8 cellular contexts compared by ENCODE assay signal in genomic region chr17:48074322-48075054, GRCh38. TPM values are rescaled to one million over a fixed set of nuclear protein-coding genes. Genes with fewer than 3 reads are reported as not detected.
A peak's percentile ranks its signal among the peaks of the same experiment; 100 is the strongest.
DNase-seq lines count a peak whose midpoint lies in the region; ATAC-seq, FAIRE-seq and TF ChIP-seq lines count a peak whose summit lies in the region.

No MANE protein-coding gene starts in this region.

- ATAC-seq in GM19324 (IDR thresholded peaks at IDR 0.05; ENCODE audit: low FRiP score, unreplicated experiment), result no peak

- H3K36me3 ChIP-seq in kidney (ENCODE audit: control insufficient read depth in 1 of 2, insufficient read depth in 2 of 2, low read length in 2 of 2), result peaks cover 0 to 9% of the 10 kb centered on the region in 2 donors

- no peak overlapping the region for H3K4me3 Mint-ChIP-seq in MCF 10A (ENCODE audit: unreplicated experiment)

- peaks cover 76% of the 10 kb centered on the region for H3K36me3 Mint-ChIP-seq in MCF 10A (ENCODE audit: insufficient read depth, unreplicated experiment)

- DNase-seq in NCI-H1417 (lab: John Stamatoyannopoulos, UW) (peak; percentile 35 to 81 (median 72)), NCI-H1417 treated with DMSO at 0.1 percent for 48 hours (lab: John Stamatoyannopoulos, UW) (no peak), NCI-H1694 treated with DMSO at 0.1 percent for 48 hours (lab: John Stamatoyannopoulos, UW) (peak; percentile 67), MCF 10A (ENCODE audit: unreplicated experiment) (peak; percentile 83), kidney (no peak)
- DNase-seq in stimulated activated CD4-positive, alpha-beta T cell treated with anti-CD3 and anti-CD28 coated beads, Interleukin-1b, Interleukin-23, amount 100 ng/mL, for 4 hours (ENCODE audit: low read depth in 2 of 2), result peak; percentile 53 to 71

- intact Hi-C loops in MCF 10A (cut with micrococcal nuclease) (loop anchor here (1.0 kb wide), 2 partner anchors 26 to 48 kb away; partner anchors contain the start of gene NFE2L1), kidney (cut with DNase I) (no loop called here)

- FAIRE-seq in kidney (lab: Jason Lieb, UNC), result no peak

- H3K9me3 Mint-ChIP-seq in MCF 10A (ENCODE audit: unreplicated experiment), result no peaks in the 10 kb centered on the region

- H3K27ac ChIP-seq in VCaP, result no peak overlapping the region
- peak overlapping the region; percentile 44 to 56 for H3K27ac ChIP-seq in kidney (ENCODE audit: low read depth in 2 of 2, low read length in 2 of 2)

- peaks cover 8 to 27% of the 10 kb centered on the region in 2 donors for H3K4me1 ChIP-seq in kidney (ENCODE audit: control insufficient read depth in 1 of 2, insufficient read depth in 1 of 2, low read depth in 1 of 2, low read length in 2 of 2)

- TF ChIP-seq CTCF in VCaP (conservative IDR thresholded peaks at IDR 0.05) (peak; percentile 90), MCF 10A (IDR thresholded peaks at IDR 0.05; ENCODE audit: unreplicated experiment) (peak; percentile 54), kidney (IDR thresholded peaks at IDR 0.05; ENCODE audit: borderline replicate concordance, extremely low read depth, insufficient read depth) (peak; percentile 86)

- BruUV-seq in MCF 10A (replicated peaks; lab: Mats Ljungman, UMichigan), result no TSS peak

- POLR2A ChIA-PET in MCF 10A (lab: Yijun Ruan, JAX), result interaction anchor here (0.6 to 6.8 kb wide), 11 partner anchors 9 to 551 kb away, joined by 3 to 83 read pairs (median 6); partner anchors contain the start of gene NFE2L1

- H3K27ac Mint-ChIP-seq in MCF 10A (ENCODE audit: low read depth, unreplicated experiment), result peak overlapping the region; percentile 42

- no peaks in the 10 kb centered on the region for H3K27me3 Mint-ChIP-seq in MCF 10A (ENCODE audit: insufficient read depth, unreplicated experiment)

- H3K4me3 ChIP-seq in kidney (ENCODE audit: low read length in 2 of 2), result peak overlapping the region in 1 of 2 donors; percentile 5

- CTCF ChIA-PET in MCF 10A (lab: Yijun Ruan, JAX), result interaction anchor here (0.6 to 16.0 kb wide), 18 partner anchors 8 to 959 kb away, joined by 3 to 202 read pairs (median 5); partner anchors contain the start of gene NFE2L1

- peak overlapping the region in 1 of 2 donors; percentile 27 for H3K9ac ChIP-seq in kidney (ENCODE audit: low read length in 2 of 2)

- peaks cover 9% of the 10 kb centered on the region for H3K4me1 Mint-ChIP-seq in MCF 10A (ENCODE audit: insufficient read depth, unreplicated experiment)

- H3K9me3 ChIP-seq in kidney (ENCODE audit: control insufficient read depth in 1 of 2, low read length in 2 of 2), result no peaks in the 10 kb centered on the region

RNA-seq across cellular contexts. Expression of gene NFE2L1, which starts 26.3 kb away (rescaled TPM):
- total RNA-seq in MCF 10A (2022), result 235 and 315 TPM in 2 replicates
- total RNA-seq in kidney, result 254 TPM
- polyA plus RNA-seq in kidney (ENCODE audit: insufficient read depth, low read depth, low replicate concordance), result 146 TPM

RNA-seq across cellular contexts. Expression of gene CBX1, which starts 26.8 kb away (rescaled TPM):
- 77.3 and 81.2 TPM in 2 replicates for total RNA-seq in MCF 10A (2022)
- total RNA-seq in kidney, result 40.2 TPM
- 37.8 TPM for polyA plus RNA-seq in kidney (ENCODE audit: insufficient read depth, low read depth, low replicate concordance)

RNA-seq across cellular contexts. Expression of gene SNX11, which starts 33.1 kb away (rescaled TPM):
- 21.7 and 24.2 TPM in 2 replicates for total RNA-seq in MCF 10A (2022)
- total RNA-seq in kidney, result 25.3 TPM
- 22.4 TPM for polyA plus RNA-seq in kidney (ENCODE audit: insufficient read depth, low read depth, low replicate concordance)

RNA-seq across cellular contexts. Expression of gene COPZ2, which starts 36.9 kb away (rescaled TPM):
- total RNA-seq in MCF 10A (2022) (2.5 TPM in 1 of 2 replicates, not detected in the other), kidney (24.9 TPM)
- 38.2 TPM for polyA plus RNA-seq in kidney (ENCODE audit: insufficient read depth, low read depth, low replicate concordance)

Comparison
In these comparisons a context has a peak if more than half of its experiments do, and no peak if none do; other contexts are left out.
1. DNase-seq: peak in NCI-H1417 (3 of 3), NCI-H1694 treated with DMSO at 0.1 percent for 48 hours (single experiment), MCF 10A (single experiment) and stimulated activated CD4-positive, alpha-beta T cell treated with anti-CD3 and anti-CD28 coated beads, Interleukin-1b, Interleukin-23, amount 100 ng/mL, for 4 hours (2 of 2); none in NCI-H1417 treated with DMSO at 0.1 percent for 48 hours (single experiment) and kidney (single experiment).
2. Peak in every context shown above with its lines, with median percentiles within 50 percentile points of each other: CTCF ChIP-seq.